9 cellular contexts compared by ENCODE assay signal in genomic region chr11:120546312-120547205, GRCh38. TPM values are rescaled to one million over a fixed set of nuclear protein-coding genes. Genes with fewer than 3 reads are reported as not detected.
A peak's percentile ranks its signal among the peaks of the same experiment; 100 is the strongest.
DNase-seq lines count a peak whose midpoint lies in the region; ATAC-seq and TF ChIP-seq lines count a peak whose summit lies in the region.
"Had no signal": no experiment of that assay in that cellular context is flagged by ENCODE, and none has a peak within 500 bp of the region (broad histone marks: within the 10 kb centered on the region; RNA-seq: fewer than 3 reads in every experiment).

No MANE protein-coding gene starts in this region.

- no peaks in the 10 kb centered on the region for H3K4me1 ChIP-seq in foreskin keratinocyte

- peak; percentile 88 for DNase-seq in GM04503 (ENCODE audit: low read depth)
- DNase-seq in T1000 (lab: John Stamatoyannopoulos, UW): peak; percentile 61
- peak; percentile 82 to 89 for DNase-seq in foreskin keratinocyte
- peak; percentile 84 for DNase-seq in skeletal muscle cell (ENCODE audit: low read depth)
- DNase-seq in NCI-H2227 (lab: John Stamatoyannopoulos, UW; ENCODE audit: unreplicated experiment): no peak
- DNase-seq in KBM-7: no peak
- DNase-seq in NCI-H128 (lab: John Stamatoyannopoulos, UW; ENCODE audit: unreplicated experiment): no peak
- no peak for DNase-seq in activated naive CD4-positive, alpha-beta T cell treated with anti-CD3 and anti-CD28 coated beads, Interleukin-2, amount 50 U/mL, for 72 hours (ENCODE audit: low spot score in 2 of 2)
- DNase-seq: NCI-H1105 treated with DMSO at 0.1 percent for 48 hours had no signal

- H3K27ac ChIP-seq in foreskin keratinocyte: no peak overlapping the region

- no peaks in the 10 kb centered on the region for H3K36me3 Mint-ChIP-seq in activated naive CD4-positive, alpha-beta T cell treated with anti-CD3 and anti-CD28 coated beads, Interleukin-2, amount 50 U/mL, for 72 hours

- peak; percentile 90 for ATAC-seq in foreskin keratinocyte
- no peak for ATAC-seq in activated naive CD4-positive, alpha-beta T cell treated with anti-CD3 and anti-CD28 coated beads, Interleukin-2, amount 50 U/mL, for 72 hours

- peaks cover 3% of the 10 kb centered on the region for H3K27me3 ChIP-seq in foreskin keratinocyte

- in situ Hi-C loops in KBM-7 (cut with MboI; ENCODE audit: low pct_unique_long_range_greater_than_20kb, low sequenced_read_pairs): no loop called here

- no peak overlapping the region for H3K4me3 ChIP-seq in skeletal muscle cell (ENCODE audit: low read depth, low read length)

- TF ChIP-seq CTCF in foreskin keratinocyte (conservative IDR thresholded peaks at IDR 0.05): no peak

- no peaks in the 10 kb centered on the region for H3K9me3 Mint-ChIP-seq in activated naive CD4-positive, alpha-beta T cell treated with anti-CD3 and anti-CD28 coated beads, Interleukin-2, amount 50 U/mL, for 72 hours

- no peak overlapping the region for H3K27ac Mint-ChIP-seq in activated naive CD4-positive, alpha-beta T cell treated with anti-CD3 and anti-CD28 coated beads, Interleukin-2, amount 50 U/mL, for 72 hours

RNA-seq across cellular contexts. Expression of gene GRIK4, which starts 35.0 kb away (rescaled TPM):
- total RNA-seq in foreskin keratinocyte: not detected in 2 replicates
- not detected in 2 replicates for polyA plus RNA-seq in foreskin keratinocyte
- total RNA-seq in activated naive CD4-positive, alpha-beta T cell treated with anti-CD3 and anti-CD28 coated beads, Interleukin-2, amount 50 U/mL, for 72 hours: not detected

Comparison
In these comparisons a context has a peak if more than half of its experiments do, and no peak if none do; other contexts are left out.
1. DNase-seq: peak in GM04503 (single experiment), T1000 (single experiment), foreskin keratinocyte (2 of 2) and skeletal muscle cell (single experiment); none in NCI-H2227 (single experiment), KBM-7 (single experiment), NCI-H128 (single experiment) and activated naive CD4-positive, alpha-beta T cell treated with anti-CD3 and anti-CD28 coated beads, Interleukin-2, amount 50 U/mL, for 72 hours (0 of 2).